28 cellular contexts compared by ENCODE assay signal in the genomic region with DNA sequence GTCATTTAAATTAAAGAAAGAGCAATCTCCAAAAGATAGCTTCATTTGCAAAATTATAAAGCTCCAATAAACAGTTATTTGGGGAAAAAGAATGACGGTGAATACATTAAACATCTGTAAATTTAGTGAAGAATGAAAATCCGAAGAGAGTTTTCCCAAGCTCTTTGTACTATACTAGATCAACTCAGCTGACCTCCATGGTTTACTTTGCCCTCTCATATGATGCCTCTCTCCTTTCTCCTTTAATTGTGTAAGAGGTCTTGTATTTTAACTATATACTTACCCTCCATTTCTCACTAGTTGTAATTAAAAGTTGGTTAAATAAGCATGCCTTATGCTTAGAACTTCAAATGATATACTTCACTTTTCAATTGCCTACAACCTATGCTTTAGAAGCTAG.
"Had no signal": no experiment of that assay in that cellular context is flagged by ENCODE, and none has a peak within 500 bp of the region (broad histone marks: within the 10 kb centered on the region; RNA-seq: fewer than 3 reads in every experiment).

No MANE protein-coding gene starts in this region.

- DNase-seq: activated B cell treated with CpG ODN at 0.5 μM for 24 hours; activated CD4-positive, alpha-beta T cell treated with anti-CD3 and anti-CD28 coated beads for 36 hours; activated CD4-positive, alpha-beta T cell treated with anti-CD3 and anti-CD28 coated beads, Interleukin-2, amount 50 U/mL, for 4 hours; activated CD8-positive, alpha-beta memory T cell treated with anti-CD3 and anti-CD28 coated beads for 24 hours; activated CD8-positive, alpha-beta memory T cell treated with anti-CD3 and anti-CD28 coated beads, Interleukin-2, amount 50 U/mL, for 4 hours; activated T-cell treated with anti-CD3 and anti-CD28 coated beads, Interleukin-2, amount 50 U/mL, for 24 hours; adrenal gland; effector memory CD4-positive, alpha-beta T cell; foreskin melanocyte; head of caudate nucleus; kidney; lower lobe of right lung; naive thymus-derived CD8-positive, alpha-beta T cell; pancreas; right cardiac atrium; stimulated activated CD4-positive, alpha-beta T cell treated with anti-CD3 and anti-CD28 coated beads, Interleukin-2, amount 100 ng/mL, for 24 hours; stimulated activated CD8-positive, alpha-beta memory T cell treated with anti-CD3 and anti-CD28 coated beads, Interleukin-4, amount 100 ng/mL, for 48 hours; stimulated activated naive B cell treated with anti-CD40 and anti-IgM and Interleukin-4, amounts not matched to agents 10 μg/mL and 1 μg/mL and 100 μg/mL, for 72 hours; T1000; testis had no signal

- H3K27ac Mint-ChIP-seq: activated B cell treated with CpG ODN at 0.5 μM for 24 hours; activated CD4-positive, alpha-beta T cell treated with anti-CD3 and anti-CD28 coated beads for 36 hours; activated naive CD4-positive, alpha-beta T cell treated with anti-CD3 and anti-CD28 coated beads, Interleukin-2, amount 50 U/mL, for 72 hours; activated T-cell treated with anti-CD3 and anti-CD28 coated beads, Interleukin-2, amount 50 U/mL, for 24 hours; activated T-helper 17 cell treated with anti-CD3 and anti-CD28 coated beads, Interleukin-2, amount 50 U/mL, for 72 hours; naive thymus-derived CD8-positive, alpha-beta T cell; stimulated activated naive B cell treated with anti-CD40 and anti-IgM and Interleukin-4, amounts not matched to agents 10 μg/mL and 1 μg/mL and 100 μg/mL, for 72 hours; T-helper 1 cell treated with Interleukin-12 subunit alpha and Interleukin-12 subunit beta and Interleukin-4 antibody, amounts not matched to agents 30 μg/mL and 1 μg/mL, for 36 hours had no signal

- H3K4me1 Mint-ChIP-seq: activated B cell treated with CpG ODN at 0.5 μM for 24 hours; activated CD4-positive, alpha-beta T cell treated with anti-CD3 and anti-CD28 coated beads for 36 hours; activated T-helper 17 cell treated with anti-CD3 and anti-CD28 coated beads, Interleukin-2, amount 50 U/mL, for 72 hours; central memory CD8-positive, alpha-beta T cell; naive thymus-derived CD8-positive, alpha-beta T cell; stimulated activated naive B cell treated with anti-CD40 and anti-IgM and Interleukin-4, amounts not matched to agents 10 μg/mL and 1 μg/mL and 100 μg/mL, for 72 hours had no signal

- H3K9me3 ChIP-seq: adrenal gland, ascending aorta, lower lobe of right lung, pancreas, testis, vagina had no signal

- H3K4me3 ChIP-seq: adrenal gland, ascending aorta, lower lobe of right lung, pancreas, skin epidermis, testis, vagina had no signal

- H3K4me3 Mint-ChIP-seq: activated B cell treated with CpG ODN at 0.5 μM for 24 hours; activated CD4-positive, alpha-beta T cell treated with anti-CD3 and anti-CD28 coated beads for 36 hours; activated T-cell treated with anti-CD3 and anti-CD28 coated beads, Interleukin-2, amount 50 U/mL, for 24 hours; activated T-helper 17 cell treated with anti-CD3 and anti-CD28 coated beads, Interleukin-2, amount 50 U/mL, for 72 hours; central memory CD8-positive, alpha-beta T cell; naive thymus-derived CD8-positive, alpha-beta T cell; stimulated activated naive B cell treated with anti-CD40 and anti-IgM and Interleukin-4, amounts not matched to agents 10 μg/mL and 1 μg/mL and 100 μg/mL, for 72 hours; T-helper 1 cell treated with Interleukin-12 subunit alpha and Interleukin-12 subunit beta and Interleukin-4 antibody, amounts not matched to agents 30 μg/mL and 1 μg/mL, for 36 hours had no signal

- H3K36me3 ChIP-seq: adrenal gland, ascending aorta, lower lobe of right lung, pancreas, vagina had no signal

- H3K27me3 ChIP-seq: adrenal gland, ascending aorta, pancreas, testis, vagina had no signal

- ATAC-seq: activated CD4-positive, alpha-beta T cell treated with anti-CD3 and anti-CD28 coated beads for 36 hours; activated naive CD4-positive, alpha-beta T cell treated with anti-CD3 and anti-CD28 coated beads, Interleukin-2, amount 50 U/mL, for 72 hours; activated T-helper 17 cell treated with anti-CD3 and anti-CD28 coated beads, Interleukin-2, amount 50 U/mL, for 72 hours; esophagus mucosa; lower lobe of right lung; naive thymus-derived CD8-positive, alpha-beta T cell; stimulated activated naive B cell treated with anti-CD40 and anti-IgM and Interleukin-4, amounts not matched to agents 10 μg/mL and 1 μg/mL and 100 μg/mL, for 72 hours had no signal

- H3K27me3 Mint-ChIP-seq: activated B cell treated with CpG ODN at 0.5 μM for 24 hours; activated CD4-positive, alpha-beta T cell treated with anti-CD3 and anti-CD28 coated beads for 36 hours; activated T-cell treated with anti-CD3 and anti-CD28 coated beads, Interleukin-2, amount 50 U/mL, for 24 hours; activated T-helper 17 cell treated with anti-CD3 and anti-CD28 coated beads, Interleukin-2, amount 50 U/mL, for 72 hours; central memory CD8-positive, alpha-beta T cell; stimulated activated naive B cell treated with anti-CD40 and anti-IgM and Interleukin-4, amounts not matched to agents 10 μg/mL and 1 μg/mL and 100 μg/mL, for 72 hours had no signal

- H3K27ac ChIP-seq: adrenal gland, ascending aorta, lower lobe of right lung, pancreas, skin epidermis, testis, vagina had no signal

- H3K36me3 Mint-ChIP-seq: activated naive CD4-positive, alpha-beta T cell treated with anti-CD3 and anti-CD28 coated beads, Interleukin-2, amount 50 U/mL, for 72 hours; stimulated activated naive B cell treated with anti-CD40 and anti-IgM and Interleukin-4, amounts not matched to agents 10 μg/mL and 1 μg/mL and 100 μg/mL, for 72 hours had no signal

- H3K9me3 Mint-ChIP-seq: activated naive CD4-positive, alpha-beta T cell treated with anti-CD3 and anti-CD28 coated beads, Interleukin-2, amount 50 U/mL, for 72 hours had no signal

- H3K4me1 ChIP-seq: ascending aorta, lower lobe of right lung, pancreas, testis, vagina had no signal
